ENCODE assay signal across 8 cellular contexts in the genomic region with DNA sequence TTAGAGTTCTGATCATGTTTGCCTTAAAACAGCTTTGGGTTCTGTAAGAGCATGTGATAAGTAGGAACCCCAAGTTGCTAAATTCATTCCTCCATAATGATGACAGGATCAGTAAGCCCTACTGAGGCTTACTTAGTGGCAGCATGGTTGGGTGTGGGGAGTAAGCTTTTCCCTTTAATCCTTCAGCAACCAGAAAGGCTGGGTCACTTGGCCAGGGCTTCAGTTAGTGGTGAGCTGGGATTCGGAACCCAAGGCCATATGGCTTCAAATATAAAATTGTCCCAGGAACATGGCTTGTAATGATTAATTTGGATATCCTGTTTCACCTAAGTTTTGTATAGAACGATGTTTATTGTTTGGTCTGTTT. TPM values are rescaled to one million over a fixed set of nuclear protein-coding genes. Genes with fewer than 3 reads are reported as not detected.
A peak's percentile ranks its signal among the peaks of the same experiment; 100 is the strongest.
DNase-seq lines count a peak whose midpoint lies in the region; ATAC-seq and TF ChIP-seq lines count a peak whose summit lies in the region.

No MANE protein-coding gene starts in this region.

- H3K9me3 Mint-ChIP-seq in CD4-positive, alpha-beta T cell, result no peaks in the 10 kb centered on the region
- no peaks in the 10 kb centered on the region for H3K9me3 Mint-ChIP-seq in activated T-helper 17 cell treated with anti-CD3 and anti-CD28 coated beads, Interleukin-2, amount 50 U/mL, for 72 hours

- H3K4me1 ChIP-seq in hepatocyte (ENCODE audit: insufficient read depth) (no peaks in the 10 kb centered on the region), smooth muscle cell (ENCODE audit: low read depth) (peaks cover 5% of the 10 kb centered on the region)

- H3K79me2 ChIP-seq in hepatocyte (no peaks in the 10 kb centered on the region), smooth muscle cell (ENCODE audit: low read depth) (no peaks in the 10 kb centered on the region)

- H3K4me3 ChIP-seq in hepatocyte (peak overlapping the region; percentile 97), smooth muscle cell (peak overlapping the region; percentile 75)

- H3K9me2 ChIP-seq in hepatocyte (replicated peaks; ENCODE audit: insufficient read depth), result no peaks in the 10 kb centered on the region

- TF ChIP-seq CTCF in CD4-positive, alpha-beta T cell (IDR thresholded peaks at IDR 0.05), result no peak
- TF ChIP-seq CTCF in hepatocyte (IDR thresholded peaks at IDR 0.05; ENCODE audit: poor library complexity) (no peak), smooth muscle cell (IDR thresholded peaks at IDR 0.05; ENCODE audit: borderline replicate concordance, insufficient read depth, poor library complexity, severe bottlenecking) (no peak)

- no peak for ATAC-seq in CD4-positive, alpha-beta T cell (ENCODE audit: poor library complexity)
- peak; percentile 25 for ATAC-seq in GM19351 (IDR thresholded peaks at IDR 0.05; ENCODE audit: unreplicated experiment)
- ATAC-seq in HG03442 (IDR thresholded peaks at IDR 0.05; ENCODE audit: unreplicated experiment), result peak; percentile 6
- ATAC-seq in activated T-helper 17 cell treated with anti-CD3 and anti-CD28 coated beads, Interleukin-2, amount 50 U/mL, for 72 hours (replicated peaks), result peak; percentile 3

- peaks cover 17% of the 10 kb centered on the region for H3K4me1 Mint-ChIP-seq in CD4-positive, alpha-beta T cell (ENCODE audit: low read depth)
- peaks cover 6% of the 10 kb centered on the region for H3K4me1 Mint-ChIP-seq in activated T-helper 17 cell treated with anti-CD3 and anti-CD28 coated beads, Interleukin-2, amount 50 U/mL, for 72 hours

- peak overlapping the region; percentile 99 for H2AFZ ChIP-seq in hepatocyte
- peak overlapping the region; percentile 98 for H2AFZ ChIP-seq in smooth muscle cell (ENCODE audit: low read depth)

- CTCF ChIA-PET in CD4-positive, alpha-beta T cell (lab: Charles Lee), result interaction anchor here (1.2 to 1.7 kb wide), 2 partner anchors 94 to 119 kb away, joined by 5 read pairs; no protein-coding TSS in a partner anchor

- no peaks in the 10 kb centered on the region for H3K27me3 Mint-ChIP-seq in CD4-positive, alpha-beta T cell
- no peaks in the 10 kb centered on the region for H3K27me3 Mint-ChIP-seq in activated T-helper 17 cell treated with anti-CD3 and anti-CD28 coated beads, Interleukin-2, amount 50 U/mL, for 72 hours

- H3F3A ChIP-seq in smooth muscle cell (ENCODE audit: low read depth), result no peaks in the 10 kb centered on the region

- H3K9ac ChIP-seq in smooth muscle cell (ENCODE audit: low read depth), result peak overlapping the region; percentile 67

- H3K27me3 ChIP-seq in CD4-positive, alpha-beta T cell (ENCODE audit: control insufficient read depth, insufficient read depth, low read length), result no peaks in the 10 kb centered on the region
- H3K27me3 ChIP-seq in hepatocyte (peaks cover 4% of the 10 kb centered on the region), smooth muscle cell (ENCODE audit: low read depth) (peaks cover 23% of the 10 kb centered on the region)

- H3K9me3 ChIP-seq in CD4-positive, alpha-beta T cell (ENCODE audit: control insufficient read depth, low read length), result no peaks in the 10 kb centered on the region
- no peaks in the 10 kb centered on the region for H3K9me3 ChIP-seq in hepatocyte (ENCODE audit: low read depth)
- no peaks in the 10 kb centered on the region for H3K9me3 ChIP-seq in smooth muscle cell (replicated peaks; ENCODE audit: low read depth)

- H3K4me2 ChIP-seq in hepatocyte (peak overlapping the region; percentile 82), smooth muscle cell (peak overlapping the region; percentile 88)

- POLR2A ChIA-PET in CD4-positive, alpha-beta T cell (lab: Charles Lee), result interaction anchor here (1.2 to 1.4 kb wide), 2 partner anchors 264 to 394 kb away, joined by 3 to 7 read pairs; a partner anchor contains a TSS

- intact Hi-C loops in CD4-positive, alpha-beta T cell (cut with DNase I, micrococcal nuclease), result loop anchor here in 1 of 2 experiments (2.0 to 5.0 kb wide), 7 partner anchors 119 to 292 kb away; a partner anchor contains a TSS

- peaks cover 7% of the 10 kb centered on the region for H3K36me3 Mint-ChIP-seq in CD4-positive, alpha-beta T cell (ENCODE audit: low read depth)
- H3K36me3 Mint-ChIP-seq in activated T-helper 17 cell treated with anti-CD3 and anti-CD28 coated beads, Interleukin-2, amount 50 U/mL, for 72 hours (ENCODE audit: low read depth), result peaks cover 16% of the 10 kb centered on the region

- peak overlapping the region; percentile 100 for H3K4me3 Mint-ChIP-seq in CD4-positive, alpha-beta T cell
- peak overlapping the region; percentile 100 for H3K4me3 Mint-ChIP-seq in activated T-helper 17 cell treated with anti-CD3 and anti-CD28 coated beads, Interleukin-2, amount 50 U/mL, for 72 hours

- WGBS in hepatocyte (ENCODE audit: low lambda C conversion rate, missing lambda C conversion rate), result 64% methylated on average over 2 of the region's 2 CpGs
- WGBS in smooth muscle cell (ENCODE audit: low lambda C conversion rate), result 75% methylated on average over 2 of the region's 2 CpGs

- H3K36me3 ChIP-seq in hepatocyte (replicated peaks; ENCODE audit: insufficient read depth, low read depth) (no peaks in the 10 kb centered on the region), smooth muscle cell (ENCODE audit: low read depth) (no peaks in the 10 kb centered on the region)

- peak overlapping the region; percentile 62 for H3K27ac ChIP-seq in CD4-positive, alpha-beta T cell (ENCODE audit: low read depth, low read length)
- H3K27ac ChIP-seq in hepatocyte (peak overlapping the region; percentile 45), smooth muscle cell (ENCODE audit: low read depth) (no peak overlapping the region)

- H3K27ac Mint-ChIP-seq in CD4-positive, alpha-beta T cell, result peak overlapping the region; percentile 92
- H3K27ac Mint-ChIP-seq in activated T-helper 17 cell treated with anti-CD3 and anti-CD28 coated beads, Interleukin-2, amount 50 U/mL, for 72 hours, result peak overlapping the region; percentile 91

- no peak for DNase-seq in CD4-positive, alpha-beta T cell
- no peak for DNase-seq in hepatocyte (ENCODE audit: low spot score)
- DNase-seq in smooth muscle cell (lab: John Stamatoyannopoulos, UW; ENCODE audit: unreplicated experiment), result no peak
- DNase-seq in NCI-H2107 treated with DMSO at 0.1 percent for 48 hours (lab: John Stamatoyannopoulos, UW; ENCODE audit: unreplicated experiment), result no peak
- no peak for DNase-seq in germinal center (ENCODE audit: low spot score)

- H4K20me1 ChIP-seq in hepatocyte (ENCODE audit: insufficient read depth, poor library complexity, severe bottlenecking) (no peaks in the 10 kb centered on the region), smooth muscle cell (ENCODE audit: low read depth) (no peaks in the 10 kb centered on the region)

RNA-seq across cellular contexts. Expression of a gene that starts 0.8 kb away (rescaled TPM):
- total RNA-seq in CD4-positive, alpha-beta T cell, result under 1 TPM; 0.27 to 0.36 TPM
- 10 to 100 TPM; 14.7 to 25.3 TPM for total RNA-seq in activated T-helper 17 cell treated with anti-CD3 and anti-CD28 coated beads, Interleukin-2, amount 50 U/mL, for 72 hours
- total RNA-seq in hepatocyte (3.0 and 4.4 TPM in 2 replicates), smooth muscle cell (1.9 and 2.2 TPM in 2 replicates)
- polyA plus RNA-seq in hepatocyte (2.1 and 3.7 TPM in 2 replicates), smooth muscle cell (0.70 and 4.2 TPM in 2 replicates)
